Comparison of ENCODE assay signal across 10 cellular contexts in genomic region chr1:182249201-182249676, GRCh38.
DNase-seq lines count a peak whose midpoint lies in the region; ATAC-seq and TF ChIP-seq lines count a peak whose summit lies in the region.
"Had no signal": no experiment of that assay in that cellular context is flagged by ENCODE, and none has a peak within 500 bp of the region (broad histone marks: within the 10 kb centered on the region; RNA-seq: fewer than 3 reads in every experiment).

No MANE protein-coding gene starts in this region.

- H3F3A ChIP-seq in MM.1S (ENCODE audit: insufficient read depth, low read length) = no peaks in the 10 kb centered on the region

- DNase-seq in activated T-cell treated with anti-CD3 and anti-CD28 coated beads for 48 hours (ENCODE audit: low read depth) (peak; percentile 47), activated T-cell treated with anti-CD3 and anti-CD28 coated beads for 4 hours (no peak), transverse colon (peak; percentile 88), HEK293T (ENCODE audit: extremely low spot score) (no peak), cerebellar cortex (ENCODE audit: low spot score) (no peak), MM.1S (no peak)
- DNase-seq in activated naive CD4-positive, alpha-beta T cell treated with anti-CD3 and anti-CD28 coated beads, Interleukin-2, amount 50 U/mL, for 72 hours (ENCODE audit: low spot score in 2 of 2) = peak in 1 of 2 donors; percentile 73

- H3K27ac ChIP-seq in transverse colon (peak overlapping the region; percentile 69 to 80 (median 74)), MM.1S (ENCODE audit: low read length) (no peak overlapping the region)
- H3K27ac ChIP-seq: upper lobe of left lung had no signal

- H2AFZ ChIP-seq in MM.1S (ENCODE audit: low read length) = no peak overlapping the region

- H3K36me3 Mint-ChIP-seq in activated naive CD4-positive, alpha-beta T cell treated with anti-CD3 and anti-CD28 coated beads, Interleukin-2, amount 50 U/mL, for 72 hours = peaks cover 0 to 13% of the 10 kb centered on the region in 2 donors
- H3K36me3 Mint-ChIP-seq: CD4-positive, CD25-positive, alpha-beta regulatory T cell had no signal

- 3 to 47% methylated on average over 3 to 15 of the region's 15 CpGs for WGBS in transverse colon (ENCODE audit: low coverage in 1 of 2), 2 donors

- H3K4me1 ChIP-seq in transverse colon (peaks cover 0 to 9% (median 8%) of the 10 kb centered on the region in 4 donors), MM.1S (ENCODE audit: low read length) (no peaks in the 10 kb centered on the region)

- H3K27me3 ChIP-seq in transverse colon (no peaks in the 10 kb centered on the region), MM.1S (replicated peaks; ENCODE audit: insufficient read depth, low read length) (no peaks in the 10 kb centered on the region)
- H3K27me3 ChIP-seq: upper lobe of left lung had no signal

- TF ChIP-seq CTCF in transverse colon (IDR thresholded peaks at IDR 0.05) = no peak
- TF ChIP-seq CTCF in MM.1S (IDR thresholded peaks at IDR 0.05; ENCODE audit: low read length) = no peak

- POLR2A ChIA-PET in HEK293T (lab: Yijun Ruan, JAX) = no interaction called here

- no peaks in the 10 kb centered on the region for H3K9me3 ChIP-seq in transverse colon
- H3K9me3 ChIP-seq in MM.1S (replicated peaks; ENCODE audit: insufficient read depth, low read length) = no peaks in the 10 kb centered on the region
- H3K9me3 ChIP-seq: upper lobe of left lung had no signal

- TF ChIP-seq POLR2A in transverse colon (IDR thresholded peaks at IDR 0.05) = peak; percentile 28

- no peaks in the 10 kb centered on the region for H3K79me2 ChIP-seq in MM.1S (ENCODE audit: low read length)

- TF ChIP-seq EP300 in transverse colon (IDR thresholded peaks at IDR 0.05; ENCODE audit: low read depth) = peak; percentile 10

- CTCF ChIA-PET in HEK293T (lab: Yijun Ruan, JAX) = no interaction called here

- H3K36me3 ChIP-seq in transverse colon (no peaks in the 10 kb centered on the region), MM.1S (replicated peaks; ENCODE audit: insufficient read depth, low read length) (no peaks in the 10 kb centered on the region)
- H3K36me3 ChIP-seq: upper lobe of left lung had no signal

- intact Hi-C loops in transverse colon (cut with DNase I; ENCODE audit: low total_unique reads) = no loop called here

- no peak overlapping the region for H3K4me2 ChIP-seq in MM.1S (ENCODE audit: low read depth, low read length)

- peak overlapping the region; percentile 79 to 99 for H3K27ac Mint-ChIP-seq in activated naive CD4-positive, alpha-beta T cell treated with anti-CD3 and anti-CD28 coated beads, Interleukin-2, amount 50 U/mL, for 72 hours
- H3K27ac Mint-ChIP-seq: CD4-positive, CD25-positive, alpha-beta regulatory T cell had no signal

- H4K20me1 ChIP-seq in MM.1S (ENCODE audit: insufficient read depth, low read length) = no peaks in the 10 kb centered on the region

- ATAC-seq in HG03060 (IDR thresholded peaks at IDR 0.05; ENCODE audit: low read depth, unreplicated experiment) = peak; percentile 76
- peak; percentile 91 to 92 for ATAC-seq in activated naive CD4-positive, alpha-beta T cell treated with anti-CD3 and anti-CD28 coated beads, Interleukin-2, amount 50 U/mL, for 72 hours

- H3K9me3 Mint-ChIP-seq in activated naive CD4-positive, alpha-beta T cell treated with anti-CD3 and anti-CD28 coated beads, Interleukin-2, amount 50 U/mL, for 72 hours = peaks cover 0 to 10% of the 10 kb centered on the region in 2 donors

- in situ Hi-C loops in transverse colon (cut with MboI; ENCODE audit: low pct_ligation_motif_present in 1 of 4, low pct_unique_long_range_greater_than_20kb in 1 of 4, low sequenced_read_pairs in 3 of 4) = no loop called here

- H3K4me3 ChIP-seq in transverse colon (no peak overlapping the region), MM.1S (ENCODE audit: low read length) (no peak overlapping the region)
- H3K4me3 ChIP-seq: upper lobe of left lung had no signal

- no peak overlapping the region for H3K9ac ChIP-seq in MM.1S (ENCODE audit: low read length)

- no peaks in the 10 kb centered on the region for H3K9me2 ChIP-seq in MM.1S (replicated peaks; ENCODE audit: insufficient read depth, low read length)

TF ChIP-seq in HEK293T, 16 proteins besides CTCF, POLR2A, EP300 and RAD21:
- TF ChIP-seq L3MBTL2 (conservative IDR thresholded peaks at IDR 0.05) (no peak), ARNT (IDR thresholded peaks at IDR 0.05) (no peak), NFRKB (IDR thresholded peaks at IDR 0.05) (no peak), ELF4 (IDR thresholded peaks at IDR 0.05) (no peak), TARDBP (IDR thresholded peaks at IDR 0.05) (no peak), FOXM1 (IDR thresholded peaks at IDR 0.05; ENCODE audit: borderline replicate concordance) (no peak), PKNOX1 (IDR thresholded peaks at IDR 0.05) (no peak), BHLHE40 (IDR thresholded peaks at IDR 0.05; ENCODE audit: borderline replicate concordance) (no peak), CTBP1 (IDR thresholded peaks at IDR 0.05; ENCODE audit: borderline replicate concordance) (no peak), SUZ12 (IDR thresholded peaks at IDR 0.05) (no peak), SP1 (IDR thresholded peaks at IDR 0.05) (no peak), HDGF (IDR thresholded peaks at IDR 0.05; ENCODE audit: borderline replicate concordance) (no peak), FOXK2 (IDR thresholded peaks at IDR 0.05) (no peak), LEF1 (IDR thresholded peaks at IDR 0.05; ENCODE audit: borderline replicate concordance) (no peak), FOXA1 (IDR thresholded peaks at IDR 0.05) (no peak), ZNF384 (IDR thresholded peaks at IDR 0.05) (no peak)

Comparison
In these comparisons a context has a peak if more than half of its experiments do, and no peak if none do; other contexts are left out.
1. DNase-seq: peak in activated T-cell treated with anti-CD3 and anti-CD28 coated beads for 48 hours (single experiment) and transverse colon (single experiment); none in activated T-cell treated with anti-CD3 and anti-CD28 coated beads for 4 hours (single experiment), HEK293T (single experiment), cerebellar cortex (single experiment) and MM.1S (single experiment).